ENCODE assay signal across 19 cellular contexts in genomic region chr7:157983442-157984137, GRCh38.
DNase-seq lines count a peak whose midpoint lies in the region; ATAC-seq and TF ChIP-seq lines count a peak whose summit lies in the region.
"Had no signal": no experiment of that assay in that cellular context is flagged by ENCODE, and none has a peak within 500 bp of the region (broad histone marks: within the 10 kb centered on the region; RNA-seq: fewer than 3 reads in every experiment).

No MANE protein-coding gene starts in this region.

- H3K27me3 Mint-ChIP-seq in nephron progenitor cell (ENCODE audit: low read depth, poor library complexity), result peaks cover 12% of the 10 kb centered on the region
- peaks cover 0 to 3% of the 10 kb centered on the region in 2 donors for H3K27me3 Mint-ChIP-seq in stimulated activated naive B cell treated with anti-CD40 and anti-IgM and Interleukin-4, amounts not matched to agents 10 μg/mL and 1 μg/mL and 100 μg/mL, for 72 hours

- peaks cover 38% of the 10 kb centered on the region for H3K4me1 Mint-ChIP-seq in nephron progenitor cell
- no peaks in the 10 kb centered on the region for H3K4me1 Mint-ChIP-seq in stimulated activated naive B cell treated with anti-CD40 and anti-IgM and Interleukin-4, amounts not matched to agents 10 μg/mL and 1 μg/mL and 100 μg/mL, for 72 hours
- H3K4me1 Mint-ChIP-seq: CD4-positive, alpha-beta memory T cell had no signal

- no peak for TF ChIP-seq CTCF in nephron progenitor cell (IDR thresholded peaks at IDR 0.05)

- H3K27ac Mint-ChIP-seq in nephron progenitor cell, result peak overlapping the region; percentile 64
- no peak overlapping the region for H3K27ac Mint-ChIP-seq in stimulated activated naive B cell treated with anti-CD40 and anti-IgM and Interleukin-4, amounts not matched to agents 10 μg/mL and 1 μg/mL and 100 μg/mL, for 72 hours
- H3K27ac Mint-ChIP-seq: CD4-positive, alpha-beta memory T cell had no signal

- H3K4me3 Mint-ChIP-seq in nephron progenitor cell, result no peak overlapping the region
- no peak overlapping the region for H3K4me3 Mint-ChIP-seq in stimulated activated naive B cell treated with anti-CD40 and anti-IgM and Interleukin-4, amounts not matched to agents 10 μg/mL and 1 μg/mL and 100 μg/mL, for 72 hours
- H3K4me3 Mint-ChIP-seq: CD4-positive, alpha-beta memory T cell had no signal

- ATAC-seq in GM19455 (IDR thresholded peaks at IDR 0.05; ENCODE audit: unreplicated experiment) (no peak), GM21390 (IDR thresholded peaks at IDR 0.05; ENCODE audit: unreplicated experiment) (no peak)
- ATAC-seq in stimulated activated naive B cell treated with anti-CD40 and anti-IgM and Interleukin-4, amounts not matched to agents 10 μg/mL and 1 μg/mL and 100 μg/mL, for 72 hours (replicated peaks), result no peak

- no peaks in the 10 kb centered on the region for H3K9me3 Mint-ChIP-seq in nephron progenitor cell
- peaks cover 5 to 6% of the 10 kb centered on the region in 2 donors for H3K9me3 Mint-ChIP-seq in stimulated activated naive B cell treated with anti-CD40 and anti-IgM and Interleukin-4, amounts not matched to agents 10 μg/mL and 1 μg/mL and 100 μg/mL, for 72 hours

- DNase-seq in NCI-H526 (lab: John Stamatoyannopoulos, UW), result peak; percentile 42 to 75
- no peak for DNase-seq in NCI-H526 treated with DMSO at 0.1 percent for 48 hours (lab: John Stamatoyannopoulos, UW)
- peak; percentile 49 for DNase-seq in SK-N-DZ (ENCODE audit: low spot score)
- no peak for DNase-seq in nephron progenitor cell
- DNase-seq in NCI-H510A (lab: John Stamatoyannopoulos, UW), result no peak
- DNase-seq in stimulated activated naive B cell treated with anti-CD40 and anti-IgM and Interleukin-4, amounts not matched to agents 10 μg/mL and 1 μg/mL and 100 μg/mL, for 72 hours, result no peak
- DNase-seq: Calu3; CD4-positive, alpha-beta memory T cell; DMS79; NCI-H1105; NCI-H1694; NCI-H2081 treated with DMSO at 0.1 percent for 48 hours; NCI-H2227 treated with DMSO at 0.1 percent for 48 hours; NCI-H524; PC-9; SJCRH30; SW 1271 had no signal

- no peaks in the 10 kb centered on the region for H3K36me3 Mint-ChIP-seq in nephron progenitor cell (ENCODE audit: low read depth)
- no peaks in the 10 kb centered on the region for H3K36me3 Mint-ChIP-seq in stimulated activated naive B cell treated with anti-CD40 and anti-IgM and Interleukin-4, amounts not matched to agents 10 μg/mL and 1 μg/mL and 100 μg/mL, for 72 hours
- H3K36me3 Mint-ChIP-seq: CD4-positive, alpha-beta memory T cell had no signal

Comparison
In these comparisons a context has a peak if more than half of its experiments do, and no peak if none do; other contexts are left out.
1. DNase-seq: peak in NCI-H526 (2 of 2) and SK-N-DZ (single experiment); none in NCI-H526 treated with DMSO at 0.1 percent for 48 hours (single experiment), nephron progenitor cell (single experiment), NCI-H510A (single experiment) and stimulated activated naive B cell treated with anti-CD40 and anti-IgM and Interleukin-4, amounts not matched to agents 10 μg/mL and 1 μg/mL and 100 μg/mL, for 72 hours (single experiment).